In genomic region chr21:30582850-30583249, GRCh38 we compare ENCODE assay signal across 25 cellular contexts. TPM values are rescaled to one million over a fixed set of nuclear protein-coding genes. Genes with fewer than 3 reads are reported as not detected.
"Had no signal": no experiment of that assay in that cellular context is flagged by ENCODE, and none has a peak within 500 bp of the region (broad histone marks: within the 10 kb centered on the region; RNA-seq: fewer than 3 reads in every experiment).

No MANE protein-coding gene starts in this region.

- H3K27ac ChIP-seq: left ventricle myocardium inferior, neutrophil, parathyroid adenoma, psoas muscle, right atrium auricular region, right lobe of liver, tibial nerve, uterus had no signal

- H3K36me3 ChIP-seq: left ventricle myocardium inferior, neutrophil, right atrium auricular region, right lobe of liver, tibial nerve, uterus had no signal

- H3K4me3 ChIP-seq: left ventricle myocardium inferior, lung, psoas muscle, right atrium auricular region, right lobe of liver, smooth muscle cell, tibial nerve, uterus had no signal

- DNase-seq: hypothalamus; immature natural killer cell; left ventricle myocardium inferior; mesendoderm; naive B cell; natural killer cell; nephron progenitor cell; occipital lobe; psoas muscle; right lobe of liver; stimulated activated CD4-positive, alpha-beta T cell treated with anti-CD3 and anti-CD28 coated beads, Interleukin-1b, Interleukin-23, amount 100 ng/mL, for 48 hours; stimulated activated CD4-positive, alpha-beta T cell treated with anti-CD3 and anti-CD28 coated beads, Interleukin-2, amount 100 ng/mL, for 48 hours; stimulated activated CD4-positive, alpha-beta T cell treated with anti-CD3 and anti-CD28 coated beads, Interleukin-4, amount 100 ng/mL, for 4 hours; stimulated activated CD8-positive, alpha-beta memory T cell treated with anti-CD3 and anti-CD28 coated beads, Interleukin-4, amount 100 ng/mL, for 48 hours; stimulated activated naive CD4-positive, alpha-beta T cell treated with Interleukin-2 at 50 U/mL for 16 hours; stimulated activated naive CD8-positive, alpha-beta T cell treated with anti-CD3 and anti-CD28 coated beads, Interleukin-15, amount 100 ng/mL, for 72 hours; substantia nigra; uterus had no signal

- H3K9ac ChIP-seq: parathyroid adenoma had no signal

- H2AFZ ChIP-seq: parathyroid adenoma had no signal

- H3K4me2 ChIP-seq: smooth muscle cell had no signal

- H3K79me2 ChIP-seq: parathyroid adenoma had no signal

- H3K27me3 ChIP-seq: neutrophil, right atrium auricular region, right lobe of liver, tibial nerve, uterus had no signal

- H3K9me3 ChIP-seq: left ventricle myocardium inferior, neutrophil, psoas muscle, right atrium auricular region, right lobe of liver, tibial nerve, uterus had no signal

RNA-seq across cellular contexts. Expression of gene KRTAP22-2, which starts 7.3 kb away (rescaled TPM):
- polyA plus RNA-seq: immature natural killer cell, lung, psoas muscle, smooth muscle cell, thymus had no signal

RNA-seq across cellular contexts. Expression of gene KRTAP6-3, which starts 9.4 kb away (rescaled TPM):
- polyA plus RNA-seq: immature natural killer cell, lung, psoas muscle, smooth muscle cell, thymus had no signal

RNA-seq across cellular contexts. Expression of gene KRTAP6-2, which starts 15.9 kb away (rescaled TPM):
- polyA plus RNA-seq: immature natural killer cell, lung, psoas muscle, smooth muscle cell, thymus had no signal

RNA-seq across cellular contexts. Expression of gene KRTAP22-1, which starts 18.0 kb away (rescaled TPM):
- polyA plus RNA-seq: immature natural killer cell, lung, psoas muscle, smooth muscle cell, thymus had no signal

RNA-seq across cellular contexts. Expression of gene KRTAP19-7, which starts 21.7 kb away (rescaled TPM):
- polyA plus RNA-seq: immature natural killer cell, lung, psoas muscle, smooth muscle cell, thymus had no signal
